In genomic region chr12:24113701-24114100, GRCh38 we compare ENCODE assay signal across 25 cellular contexts.
"Had no signal": no experiment of that assay in that cellular context is flagged by ENCODE, and none has a peak within 500 bp of the region (broad histone marks: within the 10 kb centered on the region; RNA-seq: fewer than 3 reads in every experiment).

No MANE protein-coding gene starts in this region.

- H3K36me3 Mint-ChIP-seq: activated naive CD8-positive, alpha-beta T cell treated with anti-CD3 and anti-CD28 coated beads for 36 hours; natural killer cell; stimulated activated effector memory CD8-positive, alpha-beta T cell treated with anti-CD3 and anti-CD28 coated beads, Interleukin-12 subunit alpha, Interleukin-12 subunit beta, amount 100 ng/mL, for 72 hours had no signal

- DNase-seq: activated CD4-positive, alpha-beta T cell treated with anti-CD3 and anti-CD28 coated beads for 36 hours; activated CD4-positive, CD25-positive, alpha-beta regulatory T cell; activated effector memory CD4-positive, alpha-beta T cell treated with Interleukin-2 at 50 U/mL for 16 hours; activated naive CD4-positive, alpha-beta T cell treated with Interleukin-2 at 50 U/mL for 16 hours; activated naive CD8-positive, alpha-beta T cell treated with anti-CD3 and anti-CD28 coated beads for 36 hours; activated T-cell treated with anti-CD3 and anti-CD28 coated beads for 4 hours; adrenal gland; central memory CD4-positive, alpha-beta T cell; effector CD8-positive, alpha-beta T cell; left colon; natural killer cell; posterior cingulate gyrus; right lobe of liver; stimulated activated CD4-positive, alpha-beta T cell treated with anti-CD3 and anti-CD28 coated beads, Interleukin-4, amount 100 ng/mL, for 24 hours; substantia nigra; upper lobe of left lung had no signal

- FAIRE-seq: keratinocyte had no signal

- H3K4me2 ChIP-seq: hepatocyte had no signal

- H3K27me3 Mint-ChIP-seq: activated CD4-positive, alpha-beta T cell treated with anti-CD3 and anti-CD28 coated beads for 36 hours; activated naive CD8-positive, alpha-beta T cell treated with anti-CD3 and anti-CD28 coated beads for 36 hours; dendritic cell treated with granulocyte-macrophage colony-stimulating factor and Interleukin-4, amounts not matched to agents 40 ng/mL and 50 ng/mL, for 4 days; stimulated activated naive CD8-positive, alpha-beta T cell treated with anti-CD3 and anti-CD28 coated beads, Interleukin-15, Interleukin-2, amounts not matched to agents 100 ng/mL and 50 ng/mL, for 24 hours had no signal

- H3K27me3 ChIP-seq: adrenal gland, ascending aorta, breast epithelium, gastroesophageal sphincter, hepatocyte, right lobe of liver, upper lobe of left lung had no signal

- H3K4me1 Mint-ChIP-seq: activated CD4-positive, alpha-beta T cell treated with anti-CD3 and anti-CD28 coated beads for 36 hours; activated naive CD8-positive, alpha-beta T cell treated with anti-CD3 and anti-CD28 coated beads for 36 hours; natural killer cell; stimulated activated effector memory CD8-positive, alpha-beta T cell treated with anti-CD3 and anti-CD28 coated beads, Interleukin-12 subunit alpha, Interleukin-12 subunit beta, amount 100 ng/mL, for 72 hours had no signal

- H3K9me3 ChIP-seq: adrenal gland, ascending aorta, breast epithelium, gastroesophageal sphincter, right lobe of liver, upper lobe of left lung had no signal

- H3K4me1 ChIP-seq: breast epithelium had no signal

- H3K27ac Mint-ChIP-seq: activated CD4-positive, alpha-beta T cell treated with anti-CD3 and anti-CD28 coated beads for 36 hours; activated naive CD8-positive, alpha-beta T cell treated with anti-CD3 and anti-CD28 coated beads for 36 hours; dendritic cell treated with granulocyte-macrophage colony-stimulating factor and Interleukin-4, amounts not matched to agents 40 ng/mL and 50 ng/mL, for 4 days; natural killer cell; stimulated activated effector memory CD8-positive, alpha-beta T cell treated with anti-CD3 and anti-CD28 coated beads, Interleukin-12 subunit alpha, Interleukin-12 subunit beta, amount 100 ng/mL, for 72 hours; stimulated activated naive CD8-positive, alpha-beta T cell treated with anti-CD3 and anti-CD28 coated beads, Interleukin-15, Interleukin-2, amounts not matched to agents 100 ng/mL and 50 ng/mL, for 24 hours had no signal

- H3K4me3 ChIP-seq: adrenal gland, ascending aorta, breast epithelium, gastroesophageal sphincter, hepatocyte, right lobe of liver, skin epidermis, upper lobe of left lung had no signal

- H3K79me2 ChIP-seq: hepatocyte had no signal

- H3K9me3 Mint-ChIP-seq: activated naive CD8-positive, alpha-beta T cell treated with anti-CD3 and anti-CD28 coated beads for 36 hours; dendritic cell treated with granulocyte-macrophage colony-stimulating factor and Interleukin-4, amounts not matched to agents 40 ng/mL and 50 ng/mL, for 4 days; natural killer cell; stimulated activated effector memory CD8-positive, alpha-beta T cell treated with anti-CD3 and anti-CD28 coated beads, Interleukin-12 subunit alpha, Interleukin-12 subunit beta, amount 100 ng/mL, for 72 hours had no signal

- H3K4me3 Mint-ChIP-seq: activated CD4-positive, alpha-beta T cell treated with anti-CD3 and anti-CD28 coated beads for 36 hours; activated naive CD8-positive, alpha-beta T cell treated with anti-CD3 and anti-CD28 coated beads for 36 hours; dendritic cell treated with granulocyte-macrophage colony-stimulating factor and Interleukin-4, amounts not matched to agents 40 ng/mL and 50 ng/mL, for 4 days; natural killer cell; stimulated activated effector memory CD8-positive, alpha-beta T cell treated with anti-CD3 and anti-CD28 coated beads, Interleukin-12 subunit alpha, Interleukin-12 subunit beta, amount 100 ng/mL, for 72 hours; stimulated activated naive CD8-positive, alpha-beta T cell treated with anti-CD3 and anti-CD28 coated beads, Interleukin-15, Interleukin-2, amounts not matched to agents 100 ng/mL and 50 ng/mL, for 24 hours had no signal

- H3K36me3 ChIP-seq: adrenal gland, ascending aorta, breast epithelium, gastroesophageal sphincter, right lobe of liver, upper lobe of left lung had no signal

- H2AFZ ChIP-seq: hepatocyte had no signal

- H3K27ac ChIP-seq: adrenal gland, ascending aorta, breast epithelium, gastroesophageal sphincter, hepatocyte, right lobe of liver, skin epidermis, upper lobe of left lung had no signal
